19 cellular contexts compared by ENCODE assay signal in genomic region chr17:36611345-36612072, GRCh38. TPM values are rescaled to one million over a fixed set of nuclear protein-coding genes. Genes with fewer than 3 reads are reported as not detected.
DNase-seq lines count a peak whose midpoint lies in the region; ATAC-seq, FAIRE-seq and TF ChIP-seq lines count a peak whose summit lies in the region.
"Had no signal": no experiment of that assay in that cellular context is flagged by ENCODE, and none has a peak within 500 bp of the region (broad histone marks: within the 10 kb centered on the region; RNA-seq: fewer than 3 reads in every experiment).

No MANE protein-coding gene starts in this region.

- no peak for ATAC-seq in pancreas
- ATAC-seq: upper lobe of right lung had no signal

- H3K36me3 ChIP-seq in ACC112 (ENCODE audit: insufficient read depth, low read length) (no peaks in the 10 kb centered on the region), adrenal gland (replicated peaks in 1 of 2) (no peaks in the 10 kb centered on the region), pancreas (no peaks in the 10 kb centered on the region)
- H3K36me3 ChIP-seq: prostate gland, upper lobe of right lung had no signal

- no peak for FAIRE-seq in pancreas (lab: Jason Lieb, UNC)
- FAIRE-seq: colon, frontal cortex, G401.6, islet of Langerhans had no signal

- peak overlapping the region; percentile 71 for H3K27ac Mint-ChIP-seq in HFFc6

- no peak overlapping the region for H3K4me3 Mint-ChIP-seq in HFFc6

- TF ChIP-seq POLR2A in adrenal gland (IDR thresholded peaks at IDR 0.05): no peak

- DNase-seq in HFFc6: peak; percentile 78
- peak in 5 of 7 donors; percentile 62 to 79 (median 73) for DNase-seq in adrenal gland
- peak; percentile 86 for DNase-seq in fibroblast of the aortic adventitia (ENCODE audit: low read depth)
- DNase-seq in pancreas: no peak
- no peak for DNase-seq in T-helper 9 cell
- no peak for DNase-seq in activated CD4-positive, alpha-beta T cell treated with anti-CD3 and anti-CD28 coated beads for 48 hours
- DNase-seq in anterior cingulate cortex (lab: John Stamatoyannopoulos, UW): no peak
- DNase-seq: activated naive CD4-positive, alpha-beta T cell treated with anti-CD3 and anti-CD28 coated beads, Interleukin-2, amount 50 U/mL, for 16 hours; AML-193; NCI-H1436; NCI-H748 treated with DMSO at 0.1 percent for 48 hours; SHP77; upper lobe of right lung had no signal

- no peaks in the 10 kb centered on the region for H3K9me3 Mint-ChIP-seq in HFFc6

- H3K4me1 Mint-ChIP-seq in HFFc6 (ENCODE audit: low read depth): peaks cover 39% of the 10 kb centered on the region

- H3K36me3 Mint-ChIP-seq in HFFc6 (ENCODE audit: low read depth): peaks cover 14% of the 10 kb centered on the region; the same call in 1 of the 2 replicates

- intact Hi-C loops in adrenal gland (cut with DNase I) (no loop called here), pancreas (cut with DNase I) (no loop called here)

- no peak for TF ChIP-seq CTCF in HFFc6 (IDR thresholded peaks at IDR 0.05)
- TF ChIP-seq CTCF in adrenal gland (IDR thresholded peaks at IDR 0.05): no peak
- TF ChIP-seq CTCF in fibroblast of the aortic adventitia (IDR thresholded peaks at IDR 0.05; ENCODE audit: insufficient read depth, low read length): no peak
- TF ChIP-seq CTCF in pancreas (IDR thresholded peaks at IDR 0.05): no peak

- no peak overlapping the region for H2AFZ ChIP-seq in ACC112 (ENCODE audit: low read length, unreplicated experiment)

- H3K27ac ChIP-seq in ACC112 (ENCODE audit: low read depth, low read length) (peak overlapping the region; percentile 67), adrenal gland (peak overlapping the region in 2 of 5 donors; percentile 25 to 58), pancreas (no peak overlapping the region)
- H3K27ac ChIP-seq: prostate gland, upper lobe of right lung had no signal

- 66 to 73% (median 69%) methylated on average over 9 of the region's 9 CpGs for WGBS in adrenal gland, 4 donors
- 75 to 82% methylated on average over 9 of the region's 9 CpGs for WGBS in pancreas, 2 donors

- H3K79me2 ChIP-seq in ACC112 (ENCODE audit: control insufficient read depth, insufficient read depth, low read length, unreplicated experiment): no peaks in the 10 kb centered on the region

- H3K27me3 Mint-ChIP-seq in HFFc6 (ENCODE audit: insufficient read depth): no peaks in the 10 kb centered on the region; the same call in 1 of the 2 replicates

- H3K27me3 ChIP-seq in ACC112 (ENCODE audit: insufficient read depth, low read length): no peaks in the 10 kb centered on the region
- no peaks in the 10 kb centered on the region for H3K27me3 ChIP-seq in adrenal gland
- no peaks in the 10 kb centered on the region for H3K27me3 ChIP-seq in pancreas

- H3K4me1 ChIP-seq in ACC112 (ENCODE audit: control insufficient read depth, insufficient read depth, low read length, unreplicated experiment) (peaks cover 21% of the 10 kb centered on the region), adrenal gland (replicated peaks in 1 of 2) (peaks cover 0 to 23% of the 10 kb centered on the region in 2 donors), pancreas (no peaks in the 10 kb centered on the region)
- H3K4me1 ChIP-seq: prostate gland, upper lobe of right lung had no signal

- H3K4me3 ChIP-seq in ACC112 (ENCODE audit: low read depth, low read length) (no peak overlapping the region), adrenal gland (no peak overlapping the region), fibroblast of the aortic adventitia (ENCODE audit: low read depth, low read length) (no peak overlapping the region), pancreas (no peak overlapping the region)
- H3K4me3 ChIP-seq: prostate gland, upper lobe of right lung had no signal

- no peaks in the 10 kb centered on the region for H3K9me3 ChIP-seq in adrenal gland (replicated peaks in 1 of 3)
- H3K9me3 ChIP-seq in pancreas: no peaks in the 10 kb centered on the region
- H3K9me3 ChIP-seq: prostate gland, upper lobe of right lung had no signal

RNA-seq across cellular contexts. Expression of gene MRM1, which starts 10.1 kb away (rescaled TPM):
- 10 to 100 TPM in 1 of 6 experiments, 1 to 10 TPM in 5; 7.3 to 11.4 (median 7.9) TPM for total RNA-seq in HFFc6 (2021; fragmentation: NEBNext Ultra II Directional; extraction: Animal tissue kit (Norgen Biotek cat#: 25700))
- 10 to 100 TPM in 4 of 8 donors, 1 to 10 TPM in 4; 5.2 to 18.5 (median 10.1) TPM for total RNA-seq in adrenal gland
- 10 to 100 TPM in 1 of 3 donors, 1 to 10 TPM in 2; 6.9 to 10.1 (median 7.0) TPM for polyA plus RNA-seq in adrenal gland
- 2.3 and 4.3 TPM in 2 replicates for total RNA-seq in fibroblast of the aortic adventitia (ENCODE audit: low replicate concordance)
- total RNA-seq in pancreas: 1 to 10 TPM; 2.5 to 5.0 (median 4.4) TPM
- polyA plus RNA-seq in pancreas: 1 to 10 TPM; 5.0 to 7.5 TPM

RNA-seq across cellular contexts. Expression of gene DHRS11, which starts 19.8 kb away (rescaled TPM):
- 10 to 100 TPM in 4 of 6 experiments, 1 to 10 TPM in 2; 8.4 to 11.3 (median 10.6) TPM for total RNA-seq in HFFc6 (2021; fragmentation: NEBNext Ultra II Directional; extraction: Animal tissue kit (Norgen Biotek cat#: 25700))
- total RNA-seq in adrenal gland (10 to 100 TPM in 6 of 8 donors, 1 to 10 TPM in 2; 5.9 to 28.1 (median 12.0) TPM), fibroblast of the aortic adventitia (ENCODE audit: low replicate concordance) (1.1 and 4.1 TPM in 2 replicates), pancreas (1 to 10 TPM; 6.5 to 9.1 (median 7.6) TPM)
- polyA plus RNA-seq in adrenal gland (10 to 100 TPM; 12.8 to 21.3 (median 13.8) TPM), pancreas (10 to 100 TPM; 14.7 to 15.4 TPM)

Comparison
In these comparisons a context has a peak if more than half of its experiments do, and no peak if none do; other contexts are left out.
1. DNase-seq: peak in HFFc6 (single experiment), adrenal gland (5 of 7) and fibroblast of the aortic adventitia (single experiment); none in pancreas (0 of 6), T-helper 9 cell (single experiment), activated CD4-positive, alpha-beta T cell treated with anti-CD3 and anti-CD28 coated beads for 48 hours (single experiment) and anterior cingulate cortex (0 of 58).